1 cellular context compared by ENCODE assay signal in genomic region chr15:69557340-69558137, GRCh38.
A peak's percentile ranks its signal among the peaks of the same experiment; 100 is the strongest.
TF ChIP-seq lines count a peak whose summit lies in the region.

No MANE protein-coding gene starts in this region.

TF ChIP-seq in HEK293, 187 proteins besides CTCF, POLR2A, EP300 and RAD21 (continued from another document and continues in another):
- no peak for TF ChIP-seq YY1 (tag by site-specific recombination; IDR thresholded peaks at IDR 0.05)
- TF ChIP-seq ZNF792 (tag by site-specific recombination; IDR thresholded peaks at IDR 0.05), result no peak
- TF ChIP-seq BCL11A (tag by site-specific recombination; IDR thresholded peaks at IDR 0.05; ENCODE audit: low read depth), result peak; percentile 45; the same call in 1 of the 2 replicates
- no peak for TF ChIP-seq EGR2 (tag by site-specific recombination; IDR thresholded peaks at IDR 0.05; ENCODE audit: low read depth)
- no peak for TF ChIP-seq ZNF280C (tag by site-specific recombination; IDR thresholded peaks at IDR 0.05)
- TF ChIP-seq KLF1 (tag by site-specific recombination; IDR thresholded peaks at IDR 0.05), result no peak
- TF ChIP-seq ZNF768 (tag by site-specific recombination; IDR thresholded peaks at IDR 0.05), result no peak
- TF ChIP-seq ZNF423 (tag by site-specific recombination; IDR thresholded peaks at IDR 0.05), result no peak
- no peak; the same call in 1 of the 2 replicates for TF ChIP-seq ZNF394 (tag by site-specific recombination; IDR thresholded peaks at IDR 0.05; ENCODE audit: borderline replicate concordance)
- TF ChIP-seq ZNF837 (tag by site-specific recombination; IDR thresholded peaks at IDR 0.05), result no peak
- TF ChIP-seq ZFP41 (tag by site-specific recombination; IDR thresholded peaks at IDR 0.05; ENCODE audit: borderline replicate concordance), result no peak
- 0 out of 2 replicates have a peak, but pooled peaks have one; percentile 16 for TF ChIP-seq ZNF518A (tag by site-specific recombination; conservative IDR thresholded peaks at IDR 0.05; ENCODE audit: low read depth)
- TF ChIP-seq ZBTB26 (tag by site-specific recombination; optimal IDR thresholded peaks at IDR 0.05), result no peak
- TF ChIP-seq ZNF404 (tag by site-specific recombination; IDR thresholded peaks at IDR 0.05), result no peak
- no peak for TF ChIP-seq ZNF785 (tag by site-specific recombination; IDR thresholded peaks at IDR 0.05)
- no peak for TF ChIP-seq ZNF658 (tag by site-specific recombination; IDR thresholded peaks at IDR 0.05)
- TF ChIP-seq ZBTB1 (tag by site-specific recombination; IDR thresholded peaks at IDR 0.05), result no peak
- no peak for TF ChIP-seq ZNF214 (tag by site-specific recombination; IDR thresholded peaks at IDR 0.05; ENCODE audit: borderline replicate concordance)
- no peak for TF ChIP-seq PBX3 (CRISPR knock-in tag; IDR thresholded peaks at IDR 0.05)
- TF ChIP-seq ZNF341 (tag by site-specific recombination; IDR thresholded peaks at IDR 0.05; ENCODE audit: low read depth), result no peak
- TF ChIP-seq ZBTB11 (tag by site-specific recombination; conservative IDR thresholded peaks at IDR 0.05; ENCODE audit: low read depth), result no peak
- no peak for TF ChIP-seq ZNF239 (tag by site-specific recombination; IDR thresholded peaks at IDR 0.05)
- TF ChIP-seq PATZ1 (tag by site-specific recombination; IDR thresholded peaks at IDR 0.05), result no peak
- TF ChIP-seq ZNF133 (tag by site-specific recombination; IDR thresholded peaks at IDR 0.05), result no peak
- TF ChIP-seq ZBTB44 (tag by site-specific recombination; IDR thresholded peaks at IDR 0.05), result no peak
- no peak for TF ChIP-seq ZSCAN5A (tag by site-specific recombination; IDR thresholded peaks at IDR 0.05)
- TF ChIP-seq ZBTB7A (tag by site-specific recombination; IDR thresholded peaks at IDR 0.05; ENCODE audit: low read depth), result no peak
- TF ChIP-seq ZNF530 (tag by site-specific recombination; IDR thresholded peaks at IDR 0.05; ENCODE audit: low read depth), result no peak
- TF ChIP-seq YY2 (tag by site-specific recombination; IDR thresholded peaks at IDR 0.05), result no peak
- TF ChIP-seq KLF7 (tag by site-specific recombination; IDR thresholded peaks at IDR 0.05; ENCODE audit: borderline replicate concordance), result no peak
- TF ChIP-seq ZFP69B (tag by site-specific recombination; IDR thresholded peaks at IDR 0.05), result no peak
- TF ChIP-seq ZNF157 (tag by site-specific recombination; IDR thresholded peaks at IDR 0.05), result no peak
- no peak for TF ChIP-seq ZNF510 (tag by site-specific recombination; IDR thresholded peaks at IDR 0.05; ENCODE audit: insufficient replicate concordance)
- TF ChIP-seq ZNF558 (tag by site-specific recombination; IDR thresholded peaks at IDR 0.05), result peak; percentile 54; the same call in 1 of the 2 replicates
- no peak for TF ChIP-seq ZNF2 (tag by site-specific recombination; IDR thresholded peaks at IDR 0.05)
- no peak for TF ChIP-seq ZSCAN30 (tag by site-specific recombination; IDR thresholded peaks at IDR 0.05)
- TF ChIP-seq SCRT2 (tag by site-specific recombination; IDR thresholded peaks at IDR 0.05), result no peak
- no peak for TF ChIP-seq ZNF560 (tag by site-specific recombination; IDR thresholded peaks at IDR 0.05; ENCODE audit: borderline replicate concordance)
- peak; percentile 49 for TF ChIP-seq ZBTB17 (tag by site-specific recombination; IDR thresholded peaks at IDR 0.05)
- TF ChIP-seq HOXA7 (CRISPR knock-in tag; IDR thresholded peaks at IDR 0.05; ENCODE audit: borderline replicate concordance), result no peak
- no peak for TF ChIP-seq ZNF501 (tag by site-specific recombination; IDR thresholded peaks at IDR 0.05)
- TF ChIP-seq ZNF645 (tag by site-specific recombination; IDR thresholded peaks at IDR 0.05), result no peak
